10 cellular contexts compared by ENCODE assay signal in the genomic region with DNA sequence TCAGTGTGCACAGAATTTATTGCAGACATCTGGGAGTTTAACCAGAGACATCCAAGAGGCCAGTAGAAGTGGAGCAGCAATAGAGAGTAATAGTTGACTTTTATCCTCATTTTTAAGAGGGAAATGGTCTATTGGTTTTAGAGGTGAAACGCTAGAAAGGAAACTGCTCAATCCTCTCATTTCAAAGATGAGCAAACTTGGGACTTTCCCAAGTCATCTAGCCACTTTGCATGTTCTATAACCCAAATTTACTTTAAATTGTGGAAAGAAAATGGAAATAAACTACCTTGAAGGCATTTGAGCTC.
DNase-seq lines count a peak whose midpoint lies in the region; ATAC-seq and TF ChIP-seq lines count a peak whose summit lies in the region.
"Had no signal": no experiment of that assay in that cellular context is flagged by ENCODE, and none has a peak within 500 bp of the region (broad histone marks: within the 10 kb centered on the region; RNA-seq: fewer than 3 reads in every experiment).

No MANE protein-coding gene starts in this region.

- no peaks in the 10 kb centered on the region for H3K9me3 Mint-ChIP-seq in activated T-cell treated with anti-CD3 and anti-CD28 coated beads, Interleukin-2, amount 50 U/mL, for 24 hours
- H3K9me3 Mint-ChIP-seq in stimulated activated naive CD8-positive, alpha-beta T cell treated with anti-CD3 and anti-CD28 coated beads, Interleukin-15, Interleukin-2, amounts not matched to agents 100 ng/mL and 50 ng/mL, for 24 hours = no peaks in the 10 kb centered on the region

- H3K4me3 ChIP-seq in PC-9 (no peak overlapping the region), H7 (ENCODE audit: insufficient read depth, low read depth, low read length) (no peak overlapping the region)

- no peak overlapping the region for H3K4me2 ChIP-seq in PC-9

- no peak for DNase-seq in activated T-cell treated with anti-CD3 and anti-CD28 coated beads, Interleukin-2, amount 50 U/mL, for 24 hours
- DNase-seq in activated T-cell treated with anti-CD3 and anti-CD28 coated beads for 4 hours (no peak), PC-9 (no peak), DMS 273 (lab: John Stamatoyannopoulos, UW; ENCODE audit: unreplicated experiment) (no peak), H7 (no peak)
- DNase-seq: activated T-cell treated with anti-CD3 and anti-CD28 coated beads, Interleukin-2, amount 50 U/mL, for 48 hours; NCI-H1694 treated with DMSO at 0.1 percent for 48 hours had no signal

- no peaks in the 10 kb centered on the region for H3F3A ChIP-seq in PC-9 (ENCODE audit: insufficient read depth, low read depth)

- no peak overlapping the region for H3K27ac ChIP-seq in PC-9

- H3K27me3 ChIP-seq in PC-9 (ENCODE audit: insufficient read depth, low read depth) = no peaks in the 10 kb centered on the region
- no peaks in the 10 kb centered on the region for H3K27me3 ChIP-seq in H7 (ENCODE audit: control insufficient read depth, insufficient read depth, low read length)

- H3K9me2 ChIP-seq in PC-9 (ENCODE audit: insufficient read depth) = no peaks in the 10 kb centered on the region

- POLR2A ChIA-PET in PC-9 (lab: Charles Lee; ENCODE audit: unreplicated experiment) = no interaction called here

- ATAC-seq in GM21723 (IDR thresholded peaks at IDR 0.05; ENCODE audit: unreplicated experiment) = peak; percentile 49
- peak; percentile 41 for ATAC-seq in HG03439 (IDR thresholded peaks at IDR 0.05; ENCODE audit: unreplicated experiment)

- no peak overlapping the region for H2AFZ ChIP-seq in PC-9

- H3K4me1 ChIP-seq in PC-9 (replicated peaks; ENCODE audit: insufficient read depth) = no peaks in the 10 kb centered on the region

- H3K4me1 Mint-ChIP-seq in activated T-cell treated with anti-CD3 and anti-CD28 coated beads, Interleukin-2, amount 50 U/mL, for 24 hours (ENCODE audit: low read depth) = peaks cover 59% of the 10 kb centered on the region
- H3K4me1 Mint-ChIP-seq in stimulated activated naive CD8-positive, alpha-beta T cell treated with anti-CD3 and anti-CD28 coated beads, Interleukin-15, Interleukin-2, amounts not matched to agents 100 ng/mL and 50 ng/mL, for 24 hours (ENCODE audit: low read depth) = peaks cover 53% of the 10 kb centered on the region

- CTCF ChIA-PET in PC-9 (lab: Charles Lee) = no interaction called here

- no peaks in the 10 kb centered on the region for H3K9me3 ChIP-seq in PC-9 (ENCODE audit: insufficient read depth, low read depth)

- H3K79me2 ChIP-seq in PC-9 (ENCODE audit: low read depth) = no peaks in the 10 kb centered on the region

- no peak for TF ChIP-seq CTCF in PC-9 (conservative IDR thresholded peaks at IDR 0.05)

- no peaks in the 10 kb centered on the region for H4K20me1 ChIP-seq in PC-9 (ENCODE audit: insufficient read depth)

- H3K36me3 Mint-ChIP-seq in activated T-cell treated with anti-CD3 and anti-CD28 coated beads, Interleukin-2, amount 50 U/mL, for 24 hours (ENCODE audit: low read depth) = peaks cover 35% of the 10 kb centered on the region
- peaks cover 17% of the 10 kb centered on the region for H3K36me3 Mint-ChIP-seq in stimulated activated naive CD8-positive, alpha-beta T cell treated with anti-CD3 and anti-CD28 coated beads, Interleukin-15, Interleukin-2, amounts not matched to agents 100 ng/mL and 50 ng/mL, for 24 hours (ENCODE audit: low read depth)

- intact Hi-C loops in PC-9 (cut with micrococcal nuclease; ENCODE audit: unreplicated experiment) = no loop called here

- H3K27ac Mint-ChIP-seq in activated T-cell treated with anti-CD3 and anti-CD28 coated beads, Interleukin-2, amount 50 U/mL, for 24 hours = peak overlapping the region; percentile 87
- H3K27ac Mint-ChIP-seq in stimulated activated naive CD8-positive, alpha-beta T cell treated with anti-CD3 and anti-CD28 coated beads, Interleukin-15, Interleukin-2, amounts not matched to agents 100 ng/mL and 50 ng/mL, for 24 hours = peak overlapping the region; percentile 84

- no peaks in the 10 kb centered on the region for H3K27me3 Mint-ChIP-seq in activated T-cell treated with anti-CD3 and anti-CD28 coated beads, Interleukin-2, amount 50 U/mL, for 24 hours
- no peaks in the 10 kb centered on the region for H3K27me3 Mint-ChIP-seq in stimulated activated naive CD8-positive, alpha-beta T cell treated with anti-CD3 and anti-CD28 coated beads, Interleukin-15, Interleukin-2, amounts not matched to agents 100 ng/mL and 50 ng/mL, for 24 hours

- peak overlapping the region; percentile 29 for H3K4me3 Mint-ChIP-seq in activated T-cell treated with anti-CD3 and anti-CD28 coated beads, Interleukin-2, amount 50 U/mL, for 24 hours
- H3K4me3 Mint-ChIP-seq in stimulated activated naive CD8-positive, alpha-beta T cell treated with anti-CD3 and anti-CD28 coated beads, Interleukin-15, Interleukin-2, amounts not matched to agents 100 ng/mL and 50 ng/mL, for 24 hours = no peak overlapping the region

- no TSS peak for BruUV-seq in PC-9 (replicated peaks; lab: Mats Ljungman, UMichigan)

- no peaks in the 10 kb centered on the region for H3K36me3 ChIP-seq in PC-9 (ENCODE audit: low read depth)
- H3K36me3 ChIP-seq in H7 (replicated peaks; ENCODE audit: control insufficient read depth, insufficient read depth, low read length) = no peaks in the 10 kb centered on the region
